In genomic region chr20:1371235-1371782, GRCh38 we compare ENCODE assay signal across 13 cellular contexts. TPM values are rescaled to one million over a fixed set of nuclear protein-coding genes. Genes with fewer than 3 reads are reported as not detected.
A peak's percentile ranks its signal among the peaks of the same experiment; 100 is the strongest.
DNase-seq lines count a peak whose midpoint lies in the region; ATAC-seq and TF ChIP-seq lines count a peak whose summit lies in the region.
"Had no signal": no experiment of that assay in that cellular context is flagged by ENCODE, and none has a peak within 500 bp of the region (broad histone marks: within the 10 kb centered on the region; RNA-seq: fewer than 3 reads in every experiment).

No MANE protein-coding gene starts in this region.

- no peaks in the 10 kb centered on the region for H4K20me1 ChIP-seq in GM23248 (ENCODE audit: insufficient read depth)

- in situ Hi-C loops in GM23248 (cut with MboI), result no loop called here

- H3K27ac ChIP-seq in GM23248, result peak overlapping the region; percentile 44

- no peak for TF ChIP-seq CTCF in fibroblast of mammary gland (conservative IDR thresholded peaks at IDR 0.05; ENCODE audit: control insufficient read depth, insufficient read depth, low read depth, low read length)
- no peak for TF ChIP-seq CTCF in WTC11 (IDR thresholded peaks at IDR 0.05)

- 70 to 73% methylated on average over 3 of the region's 3 CpGs for whole genome bisulfite sequencing in GM23248 (ENCODE audit: low coverage in 1 of 2, low lambda C conversion rate in 2 of 2, missing lambda C conversion rate in 2 of 2), 2 experiments

- peak; percentile 31 for DNase-seq in GM23248
- DNase-seq in T-helper 17 cell, result no peak
- DNase-seq in fibroblast of mammary gland (ENCODE audit: low read depth), result peak; percentile 60
- DNase-seq in sciatic nerve (ENCODE audit: low spot score), result no peak
- no peak for DNase-seq in HuH-7 (ENCODE audit: low spot score)
- no peak for DNase-seq in WTC11 (ENCODE audit: low spot score)
- no peak for DNase-seq in amygdala (lab: John Stamatoyannopoulos, UW)
- DNase-seq: activated T-cell treated with anti-CD3 and anti-CD28 coated beads, Interleukin-2, amount 50 U/mL, for 1 hour; COR-L47; hypothalamus; NCI-H2029; retina; T1000 had no signal

- H3K9me2 ChIP-seq in GM23248 (ENCODE audit: insufficient read depth), result no peaks in the 10 kb centered on the region

- H3K4me1 Mint-ChIP-seq in T-helper 17 cell (peaks cover 17% of the 10 kb centered on the region), WTC11 (peaks cover 11% of the 10 kb centered on the region)

- H3K4me3 ChIP-seq in GM23248 (no peak overlapping the region), fibroblast of mammary gland (ENCODE audit: control insufficient read depth, low read depth, low read length) (no peak overlapping the region)

- peaks cover 7% of the 10 kb centered on the region; the same call in 1 of the 2 replicates for H3K36me3 ChIP-seq in GM23248 (ENCODE audit: low read depth)

- H2AFZ ChIP-seq in GM23248, result no peak overlapping the region

- peaks cover 94% of the 10 kb centered on the region for H3K79me2 ChIP-seq in GM23248 (ENCODE audit: insufficient read depth)

- H3K27me3 ChIP-seq in GM23248 (replicated peaks; ENCODE audit: insufficient read depth), result no peaks in the 10 kb centered on the region

- ATAC-seq in T-helper 17 cell (no peak), sciatic nerve (peak; percentile 88), WTC11 (no peak)

- H3K27me3 Mint-ChIP-seq in T-helper 17 cell (no peaks in the 10 kb centered on the region), WTC11 (ENCODE audit: low read depth) (no peaks in the 10 kb centered on the region)

- H3K36me3 Mint-ChIP-seq in T-helper 17 cell (ENCODE audit: low read depth) (peaks cover 10% of the 10 kb centered on the region), WTC11 (peaks cover 43% of the 10 kb centered on the region)

- peaks cover 31% of the 10 kb centered on the region for H3F3A ChIP-seq in GM23248 (ENCODE audit: insufficient read depth)

- no peak overlapping the region for H3K4me2 ChIP-seq in GM23248 (ENCODE audit: unreplicated experiment)

- H3K9me3 Mint-ChIP-seq in WTC11, result no peaks in the 10 kb centered on the region; the same call in 1 of the 2 replicates

- POLR2A ChIA-PET in WTC11 (lab: Charles Lee), result no interaction called here

- H3K4me3 Mint-ChIP-seq in T-helper 17 cell (no peak overlapping the region), WTC11 (no peak overlapping the region)

- CTCF ChIA-PET in WTC11 (lab: Charles Lee), result interaction anchor here (1.4 kb wide), 1 partner anchor 10 kb away, joined by 3 read pairs; no protein-coding TSS in a partner anchor

- no peak overlapping the region for H3K9ac ChIP-seq in GM23248

- intact Hi-C loops in sciatic nerve (cut with DNase I), result no loop called here

- H3K27ac Mint-ChIP-seq in T-helper 17 cell (peak overlapping the region; percentile 57), WTC11 (no peak overlapping the region)

- peaks cover 47% of the 10 kb centered on the region for H3K4me1 ChIP-seq in GM23248 (ENCODE audit: insufficient read depth)

- no peaks in the 10 kb centered on the region for H3K9me3 ChIP-seq in GM23248 (ENCODE audit: low read depth)
- H3K9me3 ChIP-seq in T-helper 17 cell (ENCODE audit: control insufficient read depth, low read length, poor library complexity, severe bottlenecking), result no peaks in the 10 kb centered on the region

TF ChIP-seq in WTC11, 78 proteins besides CTCF, POLR2A, EP300 and RAD21 (continues in another document):
- TF ChIP-seq, protein P1, sequence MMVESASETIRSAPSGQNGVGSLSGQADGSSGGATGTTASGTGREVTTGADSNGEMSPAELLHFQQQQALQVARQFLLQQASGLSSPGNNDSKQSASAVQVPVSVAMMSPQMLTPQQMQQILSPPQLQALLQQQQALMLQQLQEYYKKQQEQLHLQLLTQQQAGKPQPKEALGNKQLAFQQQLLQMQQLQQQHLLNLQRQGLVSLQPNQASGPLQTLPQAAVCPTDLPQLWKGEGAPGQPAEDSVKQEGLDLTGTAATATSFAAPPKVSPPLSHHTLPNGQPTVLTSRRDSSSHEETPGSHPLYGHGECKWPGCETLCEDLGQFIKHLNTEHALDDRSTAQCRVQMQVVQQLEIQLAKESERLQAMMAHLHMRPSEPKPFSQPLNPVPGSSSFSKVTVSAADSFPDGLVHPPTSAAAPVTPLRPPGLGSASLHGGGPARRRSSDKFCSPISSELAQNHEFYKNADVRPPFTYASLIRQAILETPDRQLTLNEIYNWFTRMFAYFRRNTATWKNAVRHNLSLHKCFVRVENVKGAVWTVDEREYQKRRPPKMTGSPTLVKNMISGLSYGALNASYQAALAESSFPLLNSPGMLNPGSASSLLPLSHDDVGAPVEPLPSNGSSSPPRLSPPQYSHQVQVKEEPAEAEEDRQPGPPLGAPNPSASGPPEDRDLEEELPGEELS (CRISPR knock-in tag; IDR thresholded peaks at IDR 0.05), result no peak
- TF ChIP-seq AFF4 (CRISPR knock-in tag; IDR thresholded peaks at IDR 0.05; ENCODE audit: borderline replicate concordance) (no peak), HMGA2 (CRISPR knock-in tag; IDR thresholded peaks at IDR 0.05) (no peak)
- TF ChIP-seq, protein P2, sequence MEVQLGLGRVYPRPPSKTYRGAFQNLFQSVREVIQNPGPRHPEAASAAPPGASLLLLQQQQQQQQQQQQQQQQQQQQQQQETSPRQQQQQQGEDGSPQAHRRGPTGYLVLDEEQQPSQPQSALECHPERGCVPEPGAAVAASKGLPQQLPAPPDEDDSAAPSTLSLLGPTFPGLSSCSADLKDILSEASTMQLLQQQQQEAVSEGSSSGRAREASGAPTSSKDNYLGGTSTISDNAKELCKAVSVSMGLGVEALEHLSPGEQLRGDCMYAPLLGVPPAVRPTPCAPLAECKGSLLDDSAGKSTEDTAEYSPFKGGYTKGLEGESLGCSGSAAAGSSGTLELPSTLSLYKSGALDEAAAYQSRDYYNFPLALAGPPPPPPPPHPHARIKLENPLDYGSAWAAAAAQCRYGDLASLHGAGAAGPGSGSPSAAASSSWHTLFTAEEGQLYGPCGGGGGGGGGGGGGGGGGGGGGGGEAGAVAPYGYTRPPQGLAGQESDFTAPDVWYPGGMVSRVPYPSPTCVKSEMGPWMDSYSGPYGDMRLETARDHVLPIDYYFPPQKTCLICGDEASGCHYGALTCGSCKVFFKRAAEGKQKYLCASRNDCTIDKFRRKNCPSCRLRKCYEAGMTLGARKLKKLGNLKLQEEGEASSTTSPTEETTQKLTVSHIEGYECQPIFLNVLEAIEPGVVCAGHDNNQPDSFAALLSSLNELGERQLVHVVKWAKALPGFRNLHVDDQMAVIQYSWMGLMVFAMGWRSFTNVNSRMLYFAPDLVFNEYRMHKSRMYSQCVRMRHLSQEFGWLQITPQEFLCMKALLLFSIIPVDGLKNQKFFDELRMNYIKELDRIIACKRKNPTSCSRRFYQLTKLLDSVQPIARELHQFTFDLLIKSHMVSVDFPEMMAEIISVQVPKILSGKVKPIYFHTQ (CRISPR knock-in tag; IDR thresholded peaks at IDR 0.05), result no peak
- TF ChIP-seq, protein P3, sequence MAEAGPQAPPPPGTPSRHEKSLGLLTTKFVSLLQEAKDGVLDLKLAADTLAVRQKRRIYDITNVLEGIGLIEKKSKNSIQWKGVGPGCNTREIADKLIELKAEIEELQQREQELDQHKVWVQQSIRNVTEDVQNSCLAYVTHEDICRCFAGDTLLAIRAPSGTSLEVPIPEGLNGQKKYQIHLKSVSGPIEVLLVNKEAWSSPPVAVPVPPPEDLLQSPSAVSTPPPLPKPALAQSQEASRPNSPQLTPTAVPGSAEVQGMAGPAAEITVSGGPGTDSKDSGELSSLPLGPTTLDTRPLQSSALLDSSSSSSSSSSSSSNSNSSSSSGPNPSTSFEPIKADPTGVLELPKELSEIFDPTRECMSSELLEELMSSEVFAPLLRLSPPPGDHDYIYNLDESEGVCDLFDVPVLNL (CRISPR knock-in tag; IDR thresholded peaks at IDR 0.05; ENCODE audit: borderline replicate concordance, low read depth), result no peak
- TF ChIP-seq, protein P4, sequence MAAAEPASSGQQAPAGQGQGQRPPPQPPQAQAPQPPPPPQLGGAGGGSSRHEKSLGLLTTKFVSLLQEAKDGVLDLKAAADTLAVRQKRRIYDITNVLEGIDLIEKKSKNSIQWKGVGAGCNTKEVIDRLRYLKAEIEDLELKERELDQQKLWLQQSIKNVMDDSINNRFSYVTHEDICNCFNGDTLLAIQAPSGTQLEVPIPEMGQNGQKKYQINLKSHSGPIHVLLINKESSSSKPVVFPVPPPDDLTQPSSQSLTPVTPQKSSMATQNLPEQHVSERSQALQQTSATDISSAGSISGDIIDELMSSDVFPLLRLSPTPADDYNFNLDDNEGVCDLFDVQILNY (CRISPR knock-in tag; IDR thresholded peaks at IDR 0.05), result no peak

RNA-seq across cellular contexts. Expression of gene FKBP1A, which starts 21.5 kb away (rescaled TPM):
- total RNA-seq in GM23248 (2014; rRNA removed; shearing (Covaris generic)), result 150 and 162 TPM in 2 replicates
- polyA plus RNA-seq in GM23248 (2016; fragmentation: Nextera tagmentation; extraction: Ambion mirVana), result 844 and 887 TPM in 2 replicates
- total RNA-seq in T-helper 17 cell, result 100 to 1,000 TPM in 1 of 2 donors, 10 to 100 TPM in 1; 77.9 to 113 TPM
- total RNA-seq in sciatic nerve, result 242 TPM
- 197 to 218 TPM (median 201 TPM) in 3 replicates for total RNA-seq in WTC11 (2021)

RNA-seq across cellular contexts. Expression of gene SDCBP2, which starts 42.4 kb away (rescaled TPM):
- 4.9 and 5.5 TPM in 2 replicates for total RNA-seq in GM23248 (2014; rRNA removed; shearing (Covaris generic))
- 4.1 and 4.2 TPM in 2 replicates for polyA plus RNA-seq in GM23248 (2016; fragmentation: Nextera tagmentation; extraction: Ambion mirVana)
- 1 to 10 TPM; 1.2 to 2.3 TPM for total RNA-seq in T-helper 17 cell
- 5.9 TPM for total RNA-seq in sciatic nerve
- total RNA-seq in WTC11 (2021), result 2.5 to 3.3 TPM (median 2.6 TPM) in 3 replicates

Comparison
In these comparisons a context has a peak if more than half of its experiments do, and no peak if none do; other contexts are left out.
1. DNase-seq: peak in GM23248 (single experiment) and fibroblast of mammary gland (single experiment); none in T-helper 17 cell (0 of 3), sciatic nerve (single experiment), HuH-7 (single experiment), WTC11 (single experiment) and amygdala (0 of 56).